ENCODE assay signal across 8 cellular contexts in the genomic region with DNA sequence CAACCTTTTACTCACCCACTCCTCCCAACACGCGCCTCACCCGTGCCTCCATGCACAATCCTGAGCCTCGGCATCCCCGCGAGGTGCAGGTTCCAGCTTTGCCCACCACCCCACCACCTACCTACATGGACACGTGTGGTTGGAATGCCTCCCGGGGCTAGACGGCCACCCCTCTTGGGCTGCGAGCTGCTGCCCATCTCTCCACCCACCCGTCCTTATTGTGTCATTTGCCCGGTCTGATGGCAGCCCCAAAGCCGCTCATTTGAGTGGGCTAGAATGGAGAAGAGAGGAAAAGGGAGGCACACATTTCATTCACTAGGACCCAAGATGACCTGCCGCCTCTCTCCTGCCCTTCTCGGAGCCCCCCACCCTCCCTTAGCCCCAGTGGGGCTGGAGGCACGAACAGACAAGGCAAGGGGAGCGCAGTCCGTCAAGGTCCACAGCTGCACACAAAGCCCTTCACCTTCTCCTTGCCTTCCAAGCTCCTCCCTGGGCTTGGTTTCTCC. TPM values are rescaled to one million over a fixed set of nuclear protein-coding genes. Genes with fewer than 3 reads are reported as not detected.
DNase-seq lines count a peak whose midpoint lies in the region; ATAC-seq and TF ChIP-seq lines count a peak whose summit lies in the region.

No MANE protein-coding gene starts in this region.

- no peaks in the 10 kb centered on the region for H3K9me3 ChIP-seq in HEK293 (ENCODE audit: control insufficient read depth, insufficient read depth, low read depth, low read length)
- no peaks in the 10 kb centered on the region for H3K9me3 ChIP-seq in thoracic aorta

- no peaks in the 10 kb centered on the region for H3K27me3 ChIP-seq in thoracic aorta (replicated peaks; ENCODE audit: insufficient read depth)

- CTCF ChIA-PET in HEK293 (lab: Yijun Ruan, JAX): interaction anchor here (0.5 to 4.8 kb wide), 13 partner anchors 12 to 436 kb away, joined by 3 to 59 read pairs (median 5); no protein-coding TSS in a partner anchor

- peak overlapping the region; percentile 89 for H3K4me3 ChIP-seq in HEK293 (ENCODE audit: low read depth, low read length)
- peak overlapping the region; percentile 81 for H3K4me3 ChIP-seq in astrocyte of the cerebellum (ENCODE audit: low read depth, low read length)
- peak overlapping the region; percentile 97 for H3K4me3 ChIP-seq in thoracic aorta

- TF ChIP-seq CTCF in HEK293 (tag by site-specific recombination; IDR thresholded peaks at IDR 0.05) (no peak), astrocyte of the cerebellum (IDR thresholded peaks at IDR 0.05; ENCODE audit: low read depth, low read length, missing control alignments) (no peak), thoracic aorta (IDR thresholded peaks at IDR 0.05) (no peak)

- peak overlapping the region; percentile 90 for H3K27ac ChIP-seq in HEK293 (ENCODE audit: extremely low read depth, low read depth, low read length)
- peak overlapping the region; percentile 79 to 88 for H3K27ac ChIP-seq in thoracic aorta

- no peaks in the 10 kb centered on the region for H3K36me3 ChIP-seq in HEK293 (ENCODE audit: control insufficient read depth in 2 of 2, insufficient read depth in 1 of 2, low read length in 2 of 2)
- H3K36me3 ChIP-seq in thoracic aorta: no peaks in the 10 kb centered on the region

- peak; percentile 14 for ATAC-seq in left lobe of liver
- ATAC-seq in thoracic aorta (ENCODE audit: insufficient number of reproducible peaks, low FRiP score, low read depth): no peak
- ATAC-seq in GM18505 (IDR thresholded peaks at IDR 0.05; ENCODE audit: unreplicated experiment): no peak
- ATAC-seq in HG02610 (IDR thresholded peaks at IDR 0.05; ENCODE audit: unreplicated experiment): no peak

- no peak for TF ChIP-seq POLR2A in GM18505 (IDR thresholded peaks at IDR 0.05; ENCODE audit: borderline replicate concordance, extremely low read depth, insufficient read depth, insufficient read length)

- in situ Hi-C loops in ACHN (cut with HindIII; ENCODE audit: low pct_ligation_motif_present, low pct_unique_long_range_greater_than_20kb, low sequenced_read_pairs): no loop called here
- in situ Hi-C loops in astrocyte of the cerebellum (cut with HindIII; ENCODE audit: low sequenced_read_pairs): no loop called here

- DNase-seq in ACHN (peak; percentile 8), astrocyte of the cerebellum (ENCODE audit: low read depth) (no peak), left lobe of liver (ENCODE audit: low spot score) (no peak), thoracic aorta (ENCODE audit: low spot score) (no peak), NCI-H2029 treated with DMSO at 0.1 percent for 48 hours (lab: John Stamatoyannopoulos, UW) (no peak)

- H3K4me1 ChIP-seq in HEK293 (ENCODE audit: control insufficient read depth, insufficient read depth, low read length) (no peaks in the 10 kb centered on the region), thoracic aorta (ENCODE audit: control insufficient read depth in 1 of 2, low read depth in 2 of 2) (peaks cover 8 to 21% of the 10 kb centered on the region in 2 donors)

- POLR2A ChIA-PET in HEK293 (lab: Yijun Ruan, JAX): interaction anchor here (0.7 to 2.7 kb wide), 9 partner anchors 11 to 67 kb away, joined by 3 to 36 read pairs (median 11); partner anchors contain the start of gene PHGDH

TF ChIP-seq in HEK293, 187 proteins besides CTCF, POLR2A, EP300 and RAD21:
- TF ChIP-seq ZNF629 (tag by site-specific recombination; IDR thresholded peaks at IDR 0.05) (no peak), ZNF341 (tag by site-specific recombination; IDR thresholded peaks at IDR 0.05; ENCODE audit: low read depth) (peak; percentile 84), PRDM10 (tag by site-specific recombination; IDR thresholded peaks at IDR 0.05) (peak; percentile 68; the same call in 1 of the 2 replicates), ZFHX2 (tag by site-specific recombination; conservative IDR thresholded peaks at IDR 0.05) (peak; percentile 95), EGR2 (tag by site-specific recombination; IDR thresholded peaks at IDR 0.05; ENCODE audit: low read depth) (peak; percentile 91), ZNF335 (tag by site-specific recombination; conservative IDR thresholded peaks at IDR 0.05) (peak; percentile 61), ZNF138 (tag by site-specific recombination; IDR thresholded peaks at IDR 0.05; ENCODE audit: borderline replicate concordance) (no peak), OVOL3 (tag by site-specific recombination; IDR thresholded peaks at IDR 0.05) (peak; percentile 6; the same call in 1 of the 2 replicates), GLIS1 (tag by site-specific recombination; IDR thresholded peaks at IDR 0.05) (peak; percentile 25), TCF7L2 (IDR thresholded peaks at IDR 0.05; ENCODE audit: borderline replicate concordance, low read depth, low read length) (no peak)
- TF ChIP-seq, protein P1, sequence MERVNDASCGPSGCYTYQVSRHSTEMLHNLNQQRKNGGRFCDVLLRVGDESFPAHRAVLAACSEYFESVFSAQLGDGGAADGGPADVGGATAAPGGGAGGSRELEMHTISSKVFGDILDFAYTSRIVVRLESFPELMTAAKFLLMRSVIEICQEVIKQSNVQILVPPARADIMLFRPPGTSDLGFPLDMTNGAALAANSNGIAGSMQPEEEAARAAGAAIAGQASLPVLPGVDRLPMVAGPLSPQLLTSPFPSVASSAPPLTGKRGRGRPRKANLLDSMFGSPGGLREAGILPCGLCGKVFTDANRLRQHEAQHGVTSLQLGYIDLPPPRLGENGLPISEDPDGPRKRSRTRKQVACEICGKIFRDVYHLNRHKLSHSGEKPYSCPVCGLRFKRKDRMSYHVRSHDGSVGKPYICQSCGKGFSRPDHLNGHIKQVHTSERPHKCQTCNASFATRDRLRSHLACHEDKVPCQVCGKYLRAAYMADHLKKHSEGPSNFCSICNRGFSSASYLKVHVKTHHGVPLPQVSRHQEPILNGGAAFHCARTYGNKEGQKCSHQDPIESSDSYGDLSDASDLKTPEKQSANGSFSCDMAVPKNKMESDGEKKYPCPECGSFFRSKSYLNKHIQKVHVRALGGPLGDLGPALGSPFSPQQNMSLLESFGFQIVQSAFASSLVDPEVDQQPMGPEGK (tag by site-specific recombination; IDR thresholded peaks at IDR 0.05): peak; percentile 66; the same call in 1 of the 2 replicates

RNA-seq across cellular contexts. Expression of gene ZNF697, which starts 0.8 kb away (rescaled TPM):
- total RNA-seq in left lobe of liver: 3.6 TPM
- 1 to 10 TPM in 1 of 2 donors, under 1 TPM in 1; 0.95 to 4.1 TPM for total RNA-seq in thoracic aorta
